ENCODE assay signal across 8 cellular contexts in the genomic region with DNA sequence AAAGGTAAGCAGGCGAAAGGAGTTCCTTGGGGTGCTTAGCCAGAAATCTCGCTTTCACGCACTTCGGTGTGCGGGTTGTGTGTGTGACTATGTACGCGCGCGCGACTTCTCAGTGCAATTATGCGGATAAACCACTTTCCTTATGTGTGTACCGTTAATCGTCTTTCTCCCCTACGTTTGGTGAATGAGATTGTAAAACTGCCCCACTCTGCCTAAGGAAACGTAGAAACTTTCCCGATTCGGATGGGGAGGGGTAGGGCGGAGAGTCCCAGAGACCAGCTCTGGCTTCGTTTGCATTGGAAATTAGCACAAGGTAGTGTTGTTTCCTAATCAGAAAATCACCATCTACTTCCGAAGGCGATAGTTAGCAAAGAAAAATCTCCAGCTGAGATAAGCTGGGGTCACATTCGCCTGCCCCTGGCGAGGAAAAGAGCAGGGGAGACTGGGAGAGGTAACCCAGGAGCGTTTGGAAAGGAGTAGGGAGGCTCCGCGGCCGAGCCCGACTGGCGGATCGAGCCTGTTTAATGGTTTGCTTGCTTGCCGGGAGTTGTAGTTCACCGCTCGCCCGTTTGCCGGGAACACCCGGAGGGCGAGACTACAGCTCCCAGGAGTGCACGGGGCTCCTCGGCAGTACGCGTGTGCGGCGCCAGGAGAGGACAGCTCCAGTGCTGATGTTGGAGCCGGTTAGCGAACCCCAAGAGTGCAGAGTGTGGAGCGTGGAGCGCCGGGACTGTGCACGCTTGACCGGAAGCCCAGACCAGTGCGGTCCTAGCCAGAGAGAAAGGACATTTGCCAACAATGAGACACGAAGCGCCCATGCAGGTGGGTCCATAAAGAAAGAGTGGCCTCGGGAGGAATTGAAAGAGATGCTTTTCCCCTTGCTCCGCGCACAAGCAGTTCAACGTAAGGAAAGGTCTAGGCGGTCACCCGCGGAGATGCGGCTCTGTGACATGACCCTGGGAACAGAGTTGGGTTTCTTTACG. TPM values are rescaled to one million over a fixed set of nuclear protein-coding genes. Genes with fewer than 3 reads are reported as not detected.
DNase-seq lines count a peak whose midpoint lies in the region; ATAC-seq and TF ChIP-seq lines count a peak whose summit lies in the region.

A gene with protein sequence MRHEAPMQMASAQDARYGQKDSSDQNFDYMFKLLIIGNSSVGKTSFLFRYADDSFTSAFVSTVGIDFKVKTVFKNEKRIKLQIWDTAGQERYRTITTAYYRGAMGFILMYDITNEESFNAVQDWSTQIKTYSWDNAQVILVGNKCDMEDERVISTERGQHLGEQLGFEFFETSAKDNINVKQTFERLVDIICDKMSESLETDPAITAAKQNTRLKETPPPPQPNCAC (plus strand): TSS at position 665 of the 983 bp plus-strand sequence. CDS start 134 bp downstream, at position 799.

- H3K27me3 ChIP-seq in CD4-positive, alpha-beta memory T cell (ENCODE audit: insufficient read depth, low read length): peaks cover 6% of the 10 kb centered on the region

- peaks cover 34 to 39% of the 10 kb centered on the region in 2 donors for H3K27me3 Mint-ChIP-seq in CD4-positive, alpha-beta memory T cell
- H3K27me3 Mint-ChIP-seq in activated CD8-positive, alpha-beta T cell treated with anti-CD3 and anti-CD28 coated beads for 36 hours: peaks cover 33% of the 10 kb centered on the region
- H3K27me3 Mint-ChIP-seq in mesothelial cell of epicardium (ENCODE audit: low read depth): peaks cover 68% of the 10 kb centered on the region

- no peak for TF ChIP-seq POLR2A in erythroblast (IDR thresholded peaks at IDR 0.05; ENCODE audit: low read length)

- H3K27ac ChIP-seq in CD4-positive, alpha-beta memory T cell (ENCODE audit: low read depth, low read length): no peak within 1 kb of the TSS

- H3K36me3 ChIP-seq in CD4-positive, alpha-beta memory T cell (ENCODE audit: insufficient read depth, low read length): no peaks in the 10 kb centered on the region

- no peaks in the 10 kb centered on the region for H3K36me3 Mint-ChIP-seq in CD4-positive, alpha-beta memory T cell
- H3K36me3 Mint-ChIP-seq in activated CD8-positive, alpha-beta T cell treated with anti-CD3 and anti-CD28 coated beads for 36 hours (ENCODE audit: low read depth): peaks cover 2% of the 10 kb centered on the region
- H3K36me3 Mint-ChIP-seq in mesothelial cell of epicardium: no peaks in the 10 kb centered on the region

- H3K4me1 Mint-ChIP-seq in CD4-positive, alpha-beta memory T cell: peaks cover 12 to 19% (median 14%) of the 10 kb centered on the region in 4 donors
- H3K4me1 Mint-ChIP-seq in activated CD8-positive, alpha-beta T cell treated with anti-CD3 and anti-CD28 coated beads for 36 hours (ENCODE audit: low read depth): peaks cover 11% of the 10 kb centered on the region
- peaks cover 18% of the 10 kb centered on the region for H3K4me1 Mint-ChIP-seq in mesothelial cell of epicardium

- peak within 1 kb of the TSS; percentile 36 to 84 (median 78) for H3K4me3 Mint-ChIP-seq in CD4-positive, alpha-beta memory T cell
- H3K4me3 Mint-ChIP-seq in activated CD8-positive, alpha-beta T cell treated with anti-CD3 and anti-CD28 coated beads for 36 hours: peak within 1 kb of the TSS; percentile 69
- H3K4me3 Mint-ChIP-seq in mesothelial cell of epicardium: peak within 1 kb of the TSS; percentile 92

- H3K27ac Mint-ChIP-seq in CD4-positive, alpha-beta memory T cell: no peak within 1 kb of the TSS
- no peak within 1 kb of the TSS for H3K27ac Mint-ChIP-seq in activated CD8-positive, alpha-beta T cell treated with anti-CD3 and anti-CD28 coated beads for 36 hours
- H3K27ac Mint-ChIP-seq in mesothelial cell of epicardium: no peak within 1 kb of the TSS

- intact Hi-C loops in CD4-positive, alpha-beta memory T cell (cut with micrococcal nuclease): no loop called here
- intact Hi-C loops in activated CD8-positive, alpha-beta T cell treated with anti-CD3 and anti-CD28 coated beads for 36 hours (cut with micrococcal nuclease): no loop called here

- H3K4me3 ChIP-seq in CD4-positive, alpha-beta memory T cell (ENCODE audit: low read length in 2 of 2): no peak within 1 kb of the TSS

- no peaks in the 10 kb centered on the region for H3K9me3 ChIP-seq in CD4-positive, alpha-beta memory T cell (ENCODE audit: control insufficient read depth in 1 of 2, low read length in 2 of 2)

- peak in 4 of 5 donors; percentile 5 to 29 (median 12) for DNase-seq in CD4-positive, alpha-beta memory T cell
- DNase-seq in NCI-H446 treated with DMSO at 0.1 percent for 48 hours (lab: John Stamatoyannopoulos, UW): peak; percentile 86
- DNase-seq in activated CD8-positive, alpha-beta T cell treated with anti-CD3 and anti-CD28 coated beads for 36 hours: peak; percentile 71
- DNase-seq in erythroblast (lab: John Stamatoyannopoulos, UW): peak; percentile 83 to 85
- DNase-seq in mesothelial cell of epicardium (ENCODE audit: low spot score in 2 of 2, unreplicated experiment in 2 of 2): peak; percentile 82 to 91
- DNase-seq in stimulated activated CD8-positive, alpha-beta memory T cell treated with anti-CD3 and anti-CD28 coated beads, Interleukin-4, amount 100 ng/mL, for 24 hours (ENCODE audit: low read depth): peak; percentile 30

- no peak for TF ChIP-seq CTCF in activated CD8-positive, alpha-beta T cell treated with anti-CD3 and anti-CD28 coated beads for 36 hours (IDR thresholded peaks at IDR 0.05)
- TF ChIP-seq CTCF in mesothelial cell of epicardium (IDR thresholded peaks at IDR 0.05; ENCODE audit: unreplicated experiment): no peak

- H3K9me3 Mint-ChIP-seq in CD4-positive, alpha-beta memory T cell: peaks cover 0 to 4% (median 0%) of the 10 kb centered on the region in 8 donors
- no peaks in the 10 kb centered on the region for H3K9me3 Mint-ChIP-seq in activated CD8-positive, alpha-beta T cell treated with anti-CD3 and anti-CD28 coated beads for 36 hours
- H3K9me3 Mint-ChIP-seq in mesothelial cell of epicardium: no peaks in the 10 kb centered on the region

- POLR2A ChIA-PET in CD4-positive, alpha-beta memory T cell (lab: Charles Lee; ENCODE audit: partially characterized antibody): no interaction called here
- POLR2A ChIA-PET in activated CD8-positive, alpha-beta T cell treated with anti-CD3 and anti-CD28 coated beads for 36 hours (lab: Charles Lee): no interaction called here

- CTCF ChIA-PET in CD4-positive, alpha-beta memory T cell (lab: Charles Lee; ENCODE audit: partially characterized antibody): no interaction called here
- CTCF ChIA-PET in activated CD8-positive, alpha-beta T cell treated with anti-CD3 and anti-CD28 coated beads for 36 hours (lab: Charles Lee): no interaction called here

- peaks cover 14% of the 10 kb centered on the region for H3K4me1 ChIP-seq in CD4-positive, alpha-beta memory T cell (ENCODE audit: insufficient read depth, low read length)

- ATAC-seq in GM19351 (IDR thresholded peaks at IDR 0.05; ENCODE audit: unreplicated experiment): peak; percentile 100
- ATAC-seq in HG03432 (IDR thresholded peaks at IDR 0.05; ENCODE audit: unreplicated experiment): peak; percentile 100
- ATAC-seq in activated CD8-positive, alpha-beta T cell treated with anti-CD3 and anti-CD28 coated beads for 36 hours: peak; percentile 100

RNA-seq across cellular contexts. Expression of the gene that starts here (rescaled TPM):
- not detected for total RNA-seq in CD4-positive, alpha-beta memory T cell
- polyA plus RNA-seq in CD4-positive, alpha-beta memory T cell: not detected
- not detected for total RNA-seq in activated CD8-positive, alpha-beta T cell treated with anti-CD3 and anti-CD28 coated beads for 36 hours
- 0.77 to 1.2 TPM (median 0.80 TPM) in 3 replicates for total RNA-seq in mesothelial cell of epicardium

Comparison
In these comparisons a context has a peak if more than half of its experiments do, and no peak if none do; other contexts are left out.
1. Peak in DNase-seq in CD4-positive, alpha-beta memory T cell; RNA of the gene not detected or under 1 TPM.
2. Peak in DNase-seq and ATAC-seq in activated CD8-positive, alpha-beta T cell treated with anti-CD3 and anti-CD28 coated beads for 36 hours; RNA of the gene not detected or under 1 TPM.
3. DNase-seq: peak in every context shown above with its lines; median percentile 86 in mesothelial cell of epicardium; 86 in NCI-H446 treated with DMSO at 0.1 percent for 48 hours; 84 in erythroblast; 71 in activated CD8-positive, alpha-beta T cell treated with anti-CD3 and anti-CD28 coated beads for 36 hours; 30 in stimulated activated CD8-positive, alpha-beta memory T cell treated with anti-CD3 and anti-CD28 coated beads, Interleukin-4, amount 100 ng/mL, for 24 hours; 12 in CD4-positive, alpha-beta memory T cell.